ENCODE assay signal across 8 cellular contexts in genomic region chr17:45228985-45229517, GRCh38. TPM values are rescaled to one million over a fixed set of nuclear protein-coding genes. Genes with fewer than 3 reads are reported as not detected.
A peak's percentile ranks its signal among the peaks of the same experiment; 100 is the strongest.
DNase-seq lines count a peak whose midpoint lies in the region; ATAC-seq and TF ChIP-seq lines count a peak whose summit lies in the region.

No MANE protein-coding gene starts in this region.

- no peaks in the 10 kb centered on the region for H3K9me3 ChIP-seq in right cardiac atrium (ENCODE audit: control insufficient read depth, low read length)

- WGBS in right cardiac atrium, result 53% methylated on average over 14 of the region's 14 CpGs

- peak overlapping the region; percentile 65 for H3K27ac ChIP-seq in right cardiac atrium (ENCODE audit: low read length)

- H3K27me3 Mint-ChIP-seq in activated naive CD8-positive, alpha-beta T cell treated with anti-CD3 and anti-CD28 coated beads for 36 hours, result no peaks in the 10 kb centered on the region
- peaks cover 60% of the 10 kb centered on the region for H3K27me3 Mint-ChIP-seq in progenitor cell of endocrine pancreas

- ATAC-seq in HG03135 (IDR thresholded peaks at IDR 0.05; ENCODE audit: unreplicated experiment) (peak; percentile 40), right cardiac atrium (peak; percentile 76 to 78), SK-N-SH treated with all-trans-retinoic acid at 6 μM for 48 hours (no peak)

- DNase-seq in GM13977 (ENCODE audit: low spot score) (peak; percentile 89), SW480 (ENCODE audit: low spot score) (peak; percentile 76), right cardiac atrium (peak; percentile 93 to 95 (median 94)), progenitor cell of endocrine pancreas (ENCODE audit: low spot score, unreplicated experiment) (no peak)
- peak; percentile 93 for DNase-seq in activated naive CD8-positive, alpha-beta T cell treated with anti-CD3 and anti-CD28 coated beads for 36 hours
- DNase-seq in stimulated activated CD4-positive, alpha-beta T cell treated with anti-CD3 and anti-CD28 coated beads, Interleukin-12 subunit alpha, Interleukin-12 subunit beta, amount 100 ng/mL, for 4 hours, result peak; percentile 81

- H3K4me1 ChIP-seq in right cardiac atrium (ENCODE audit: control insufficient read depth, insufficient read depth, low read length), result peaks cover 7% of the 10 kb centered on the region

- in situ Hi-C loops in GM13977 (cut with MboI; ENCODE audit: low pct_unique_long_range_greater_than_20kb, low sequenced_read_pairs, unreplicated experiment), result no loop called here

- H3K36me3 Mint-ChIP-seq in activated naive CD8-positive, alpha-beta T cell treated with anti-CD3 and anti-CD28 coated beads for 36 hours, result peaks cover 47% of the 10 kb centered on the region
- no peaks in the 10 kb centered on the region for H3K36me3 Mint-ChIP-seq in progenitor cell of endocrine pancreas (ENCODE audit: insufficient read depth)

- H3K4me1 Mint-ChIP-seq in activated naive CD8-positive, alpha-beta T cell treated with anti-CD3 and anti-CD28 coated beads for 36 hours, result peaks cover 79% of the 10 kb centered on the region
- H3K4me1 Mint-ChIP-seq in progenitor cell of endocrine pancreas (ENCODE audit: low read depth), result no peaks in the 10 kb centered on the region

- intact Hi-C loops in right cardiac atrium (cut with DNase I), result loop anchor here in 1 of 4 donors (10.0 kb wide), 1 partner anchor 46 kb away; no protein-coding TSS in a partner anchor

- TF ChIP-seq CTCF in GM13977 (IDR thresholded peaks at IDR 0.05; ENCODE audit: extremely low read depth, insufficient read depth, missing control alignments), result no peak
- no peak for TF ChIP-seq CTCF in progenitor cell of endocrine pancreas (IDR thresholded peaks at IDR 0.05; ENCODE audit: unreplicated experiment)

- no peak overlapping the region for H3K4me3 ChIP-seq in right cardiac atrium (ENCODE audit: low read length)

- H3K9me3 Mint-ChIP-seq in activated naive CD8-positive, alpha-beta T cell treated with anti-CD3 and anti-CD28 coated beads for 36 hours, result no peaks in the 10 kb centered on the region
- no peaks in the 10 kb centered on the region for H3K9me3 Mint-ChIP-seq in progenitor cell of endocrine pancreas (ENCODE audit: low read depth)

- H3K4me3 Mint-ChIP-seq in activated naive CD8-positive, alpha-beta T cell treated with anti-CD3 and anti-CD28 coated beads for 36 hours, result peak overlapping the region; percentile 96
- H3K4me3 Mint-ChIP-seq in progenitor cell of endocrine pancreas (ENCODE audit: low read depth), result no peak overlapping the region

- no peaks in the 10 kb centered on the region for H3K27me3 ChIP-seq in right cardiac atrium (ENCODE audit: control insufficient read depth, insufficient read depth)

- H3K27ac Mint-ChIP-seq in activated naive CD8-positive, alpha-beta T cell treated with anti-CD3 and anti-CD28 coated beads for 36 hours, result peak overlapping the region; percentile 99
- no peak overlapping the region for H3K27ac Mint-ChIP-seq in progenitor cell of endocrine pancreas

TF ChIP-seq in SK-N-SH treated with all-trans-retinoic acid at 6 μM for 48 hours, 23 proteins besides CTCF, POLR2A, EP300 and RAD21:
- TF ChIP-seq ZNF565 (CRISPR knock-in tag; conservative IDR thresholded peaks at IDR 0.05; ENCODE audit: low read depth) (no peak), TCF4 (CRISPR knock-in tag; IDR thresholded peaks at IDR 0.05; ENCODE audit: borderline replicate concordance) (no peak), ZNF8 (CRISPR knock-in tag; IDR thresholded peaks at IDR 0.05) (no peak), SNAI2 (CRISPR knock-in tag; IDR thresholded peaks at IDR 0.05) (no peak), OSR1 (CRISPR knock-in tag; IDR thresholded peaks at IDR 0.05) (no peak), ARNTL (CRISPR knock-in tag; IDR thresholded peaks at IDR 0.05; ENCODE audit: borderline replicate concordance, low read depth) (no peak), PPARA (CRISPR knock-in tag; IDR thresholded peaks at IDR 0.05; ENCODE audit: borderline replicate concordance) (no peak), ISL1 (CRISPR knock-in tag; IDR thresholded peaks at IDR 0.05) (no peak), CSDC2 (CRISPR knock-in tag; IDR thresholded peaks at IDR 0.05) (no peak), ZNF70 (CRISPR knock-in tag; IDR thresholded peaks at IDR 0.05) (no peak)

RNA-seq across cellular contexts. Expression of gene FMNL1, which starts 7.4 kb away (rescaled TPM):
- 100 to 1,000 TPM; 215 to 219 TPM for total RNA-seq in activated naive CD8-positive, alpha-beta T cell treated with anti-CD3 and anti-CD28 coated beads for 36 hours
- total RNA-seq in right cardiac atrium (10 to 100 TPM; 12.3 to 17.0 (median 14.1) TPM), progenitor cell of endocrine pancreas (3.2 and 3.3 TPM in 2 replicates)
- polyA plus RNA-seq in right cardiac atrium, result 10.5 TPM

RNA-seq across cellular contexts. Expression of gene SPATA32, which starts 32.8 kb away (rescaled TPM):
- total RNA-seq in activated naive CD8-positive, alpha-beta T cell treated with anti-CD3 and anti-CD28 coated beads for 36 hours, result under 1 TPM; 0.62 to 0.68 TPM
- total RNA-seq in right cardiac atrium, result not detected
- polyA plus RNA-seq in right cardiac atrium, result not detected
- 0.24 TPM in 1 of 2 replicates, not detected in the other for total RNA-seq in progenitor cell of endocrine pancreas

Comparison
In these comparisons a context has a peak if more than half of its experiments do, and no peak if none do; other contexts are left out.
1. RNA of gene FMNL1, which starts 7.4 kb away (total RNA-seq): 215 to 219 TPM in activated naive CD8-positive, alpha-beta T cell treated with anti-CD3 and anti-CD28 coated beads for 36 hours; 12.3 to 17.0 TPM in right cardiac atrium and 3.2 to 3.3 TPM in progenitor cell of endocrine pancreas; every median in the first group is over 10 times any median in the second.